27 cellular contexts compared by ENCODE assay signal in genomic region chr12:49943663-49943945, GRCh38. TPM values are rescaled to one million over a fixed set of nuclear protein-coding genes. Genes with fewer than 3 reads are reported as not detected.
"Had no signal": no experiment of that assay in that cellular context is flagged by ENCODE, and none has a peak within 500 bp of the region (broad histone marks: within the 10 kb centered on the region; RNA-seq: fewer than 3 reads in every experiment).

No MANE protein-coding gene starts in this region.

- ATAC-seq: activated naive CD4-positive, alpha-beta T cell treated with anti-CD3 and anti-CD28 coated beads, Interleukin-2, amount 50 U/mL, for 72 hours; gastroesophageal sphincter; heart left ventricle; psoas muscle; right cardiac atrium; stimulated activated naive CD8-positive, alpha-beta T cell treated with anti-CD3 and anti-CD28 coated beads, Interleukin-15, Interleukin-2, amounts not matched to agents 100 U/mL and 50 U/mL, for 24 hours had no signal

- H3K27ac Mint-ChIP-seq: activated CD4-positive, alpha-beta T cell treated with anti-CD3 and anti-CD28 coated beads, Interleukin-2, amount 10 ng/mL, durations not matched to agents 24 days and 14 days; activated naive CD4-positive, alpha-beta T cell treated with anti-CD3 and anti-CD28 coated beads, Interleukin-2, amount 50 U/mL, for 72 hours; nephron progenitor cell had no signal

- H3K27me3 Mint-ChIP-seq: activated CD4-positive, alpha-beta T cell treated with anti-CD3 and anti-CD28 coated beads, Interleukin-2, amount 10 ng/mL, durations not matched to agents 24 days and 14 days had no signal

- H3K4me3 ChIP-seq: adrenal gland, breast epithelium, coronary artery, gastroesophageal sphincter, heart left ventricle, left ventricle myocardium inferior, psoas muscle, transverse colon, vagina had no signal

- H3K27ac ChIP-seq: adrenal gland, breast epithelium, coronary artery, gastroesophageal sphincter, heart left ventricle, left ventricle myocardium inferior, psoas muscle, vagina had no signal

- H3K9me3 Mint-ChIP-seq: activated CD4-positive, alpha-beta T cell treated with anti-CD3 and anti-CD28 coated beads, Interleukin-2, amount 10 ng/mL, durations not matched to agents 24 days and 14 days; activated naive CD4-positive, alpha-beta T cell treated with anti-CD3 and anti-CD28 coated beads, Interleukin-2, amount 50 U/mL, for 72 hours; immature natural killer cell; nephron progenitor cell had no signal

- H3K4me1 ChIP-seq: breast epithelium, psoas muscle had no signal

- H3K36me3 Mint-ChIP-seq: activated naive CD4-positive, alpha-beta T cell treated with anti-CD3 and anti-CD28 coated beads, Interleukin-2, amount 50 U/mL, for 72 hours; immature natural killer cell had no signal

- H3K27me3 ChIP-seq: adrenal gland, breast epithelium, gastroesophageal sphincter, heart left ventricle, transverse colon, vagina had no signal

- H3K36me3 ChIP-seq: adrenal gland, breast epithelium, gastroesophageal sphincter, heart left ventricle, left ventricle myocardium inferior, transverse colon, vagina had no signal

- H3K9me3 ChIP-seq: adrenal gland, breast epithelium, gastroesophageal sphincter, heart left ventricle, left ventricle myocardium inferior, psoas muscle, transverse colon, vagina had no signal

- H3K4me3 Mint-ChIP-seq: activated CD4-positive, alpha-beta T cell treated with anti-CD3 and anti-CD28 coated beads, Interleukin-2, amount 10 ng/mL, durations not matched to agents 24 days and 14 days; immature natural killer cell; nephron progenitor cell had no signal

- DNase-seq: activated CD4-positive, alpha-beta T cell treated with anti-CD3 and anti-CD28 coated beads, Interleukin-2, amount 10 ng/mL, durations not matched to agents 24 days and 14 days; activated gamma-delta T cell treated with Interleukin-2 at 50 U/mL for 16 hours; adrenal gland; heart left ventricle; immature natural killer cell; kidney glomerular epithelial cell; left ventricle myocardium inferior; mammary epithelial cell; nephron progenitor cell; psoas muscle; right cardiac atrium; stimulated activated CD4-positive, alpha-beta T cell treated with anti-CD3 and anti-CD28 coated beads, Interleukin-2, amount 100 ng/mL, for 24 hours; stimulated activated naive CD8-positive, alpha-beta T cell treated with anti-CD3 and anti-CD28 coated beads, Interleukin-15, Interleukin-2, amounts not matched to agents 100 U/mL and 50 U/mL, for 24 hours; substantia nigra; T1000 had no signal

- FAIRE-seq: astrocyte had no signal

RNA-seq across cellular contexts. Expression of gene AQP2, which starts 6.9 kb away (rescaled TPM):
- total RNA-seq: activated CD4-positive, alpha-beta T cell treated with anti-CD3 and anti-CD28 coated beads, Interleukin-2, amount 10 ng/mL, durations not matched to agents 24 days and 14 days; activated CD8-positive, alpha-beta memory T cell treated with anti-CD3 and anti-CD28 coated beads for 36 hours; activated naive CD4-positive, alpha-beta T cell treated with anti-CD3 and anti-CD28 coated beads, Interleukin-2, amount 50 U/mL, for 72 hours; astrocyte; breast epithelium; esophagus mucosa; heart left ventricle; left ventricle myocardium inferior; mammary epithelial cell; myocyte; osteoblast; psoas muscle; skeletal muscle tissue; transverse colon; vagina had no signal
- polyA plus RNA-seq: heart left ventricle, immature natural killer cell, mammary epithelial cell, psoas muscle had no signal

RNA-seq across cellular contexts. Expression of gene AQP5, which starts 18.1 kb away (rescaled TPM):
- total RNA-seq: activated CD4-positive, alpha-beta T cell treated with anti-CD3 and anti-CD28 coated beads, Interleukin-2, amount 10 ng/mL, durations not matched to agents 24 days and 14 days; activated CD8-positive, alpha-beta memory T cell treated with anti-CD3 and anti-CD28 coated beads for 36 hours; activated naive CD4-positive, alpha-beta T cell treated with anti-CD3 and anti-CD28 coated beads, Interleukin-2, amount 50 U/mL, for 72 hours; astrocyte; myocyte; osteoblast; psoas muscle; transverse colon; vagina had no signal
- polyA plus RNA-seq: immature natural killer cell, mammary epithelial cell had no signal

RNA-seq across cellular contexts. Expression of gene AQP6, which starts 29.1 kb away (rescaled TPM):
- total RNA-seq: activated CD4-positive, alpha-beta T cell treated with anti-CD3 and anti-CD28 coated beads, Interleukin-2, amount 10 ng/mL, durations not matched to agents 24 days and 14 days; activated CD8-positive, alpha-beta memory T cell treated with anti-CD3 and anti-CD28 coated beads for 36 hours; activated naive CD4-positive, alpha-beta T cell treated with anti-CD3 and anti-CD28 coated beads, Interleukin-2, amount 50 U/mL, for 72 hours; astrocyte; esophagus mucosa; gastroesophageal sphincter; heart left ventricle; left ventricle myocardium inferior; myocyte; osteoblast; psoas muscle; vagina had no signal
- polyA plus RNA-seq: immature natural killer cell had no signal

RNA-seq across cellular contexts. Expression of gene FAIM2, which starts 39.9 kb away (rescaled TPM):
- total RNA-seq: mammary epithelial cell had no signal
- polyA plus RNA-seq: mammary epithelial cell had no signal
